8 cellular contexts compared by ENCODE assay signal in the genomic region with DNA sequence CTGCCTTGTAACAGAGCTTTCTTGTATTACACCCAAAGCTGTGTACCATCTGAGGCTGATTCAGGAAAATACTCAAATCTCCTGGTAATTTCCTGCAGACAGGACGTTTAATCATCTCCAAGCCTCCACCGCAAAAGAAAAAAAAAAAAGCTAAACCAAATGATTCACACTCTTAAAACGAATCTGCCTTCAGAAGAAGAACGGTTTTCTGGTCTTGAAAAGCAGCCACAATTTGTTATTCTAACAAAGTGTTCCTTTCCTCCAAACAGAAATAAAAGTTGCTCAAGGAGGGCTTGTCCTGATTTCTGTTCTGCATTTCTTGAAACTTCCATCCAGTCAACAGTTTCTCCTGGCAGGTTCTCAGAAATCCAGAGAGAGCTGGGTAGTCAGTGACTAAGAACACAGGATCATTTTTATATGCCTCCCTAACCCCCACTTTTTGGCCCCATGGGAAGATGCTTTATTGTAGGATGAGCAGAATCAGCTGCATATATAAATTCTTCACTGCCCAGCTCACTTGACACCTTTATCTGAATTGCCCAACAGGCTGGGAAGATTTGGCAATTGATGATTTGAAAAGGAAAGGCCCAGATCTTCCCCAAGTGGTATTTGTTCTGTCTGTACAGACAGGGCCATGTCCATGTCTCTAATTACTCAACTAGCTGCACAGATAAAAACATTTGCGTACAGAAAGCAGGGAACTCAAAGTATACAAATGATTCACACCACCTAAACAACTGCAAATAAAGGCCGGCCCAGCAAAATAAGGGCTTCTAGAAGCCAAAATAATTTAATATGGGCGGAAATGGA. TPM values are rescaled to one million over a fixed set of nuclear protein-coding genes. Genes with fewer than 3 reads are reported as not detected.
DNase-seq lines count a peak whose midpoint lies in the region; ATAC-seq and TF ChIP-seq lines count a peak whose summit lies in the region.

No MANE protein-coding gene starts in this region.

- H3K27me3 ChIP-seq in cardiac muscle cell (no peaks in the 10 kb centered on the region), rectal smooth muscle tissue (ENCODE audit: control insufficient read depth, insufficient read depth, low read length) (no peaks in the 10 kb centered on the region)

- no peak for ATAC-seq in activated CD8-positive, alpha-beta T cell treated with anti-CD3 and anti-CD28 coated beads for 36 hours
- no peak for ATAC-seq in HG03097 (IDR thresholded peaks at IDR 0.05; ENCODE audit: low FRiP score, unreplicated experiment)

- peak overlapping the region; percentile 63 for H3K27ac ChIP-seq in adipose tissue (ENCODE audit: low read depth, low read length)
- no peak overlapping the region for H3K27ac ChIP-seq in cardiac muscle cell
- peak overlapping the region; percentile 94 for H3K27ac ChIP-seq in rectal smooth muscle tissue (ENCODE audit: low read depth, low read length)

- H3K9me3 Mint-ChIP-seq in activated CD8-positive, alpha-beta T cell treated with anti-CD3 and anti-CD28 coated beads for 36 hours, result no peaks in the 10 kb centered on the region

- TF ChIP-seq CTCF in cardiac muscle cell (IDR thresholded peaks at IDR 0.05; ENCODE audit: low read depth, low read length), result no peak
- TF ChIP-seq CTCF in activated CD8-positive, alpha-beta T cell treated with anti-CD3 and anti-CD28 coated beads for 36 hours (IDR thresholded peaks at IDR 0.05), result no peak

- WGBS in adipose tissue, 3 donors, result 19 to 61% (median 20%) methylated on average over 7 of the region's 7 CpGs

- intact Hi-C loops in activated CD8-positive, alpha-beta T cell treated with anti-CD3 and anti-CD28 coated beads for 36 hours (cut with micrococcal nuclease), result no loop called here

- no peaks in the 10 kb centered on the region for H3K36me3 ChIP-seq in cardiac muscle cell
- H3K36me3 ChIP-seq in rectal smooth muscle tissue (ENCODE audit: control insufficient read depth, insufficient read depth, low read length), result no peaks in the 10 kb centered on the region

- H3K4me1 ChIP-seq in cardiac muscle cell (ENCODE audit: low read depth) (peaks cover 34% of the 10 kb centered on the region), rectal smooth muscle tissue (ENCODE audit: control insufficient read depth, insufficient read depth, low read length) (peaks cover 34% of the 10 kb centered on the region)

- H3K36me3 Mint-ChIP-seq in activated CD8-positive, alpha-beta T cell treated with anti-CD3 and anti-CD28 coated beads for 36 hours (ENCODE audit: low read depth), result no peaks in the 10 kb centered on the region

- no peak overlapping the region for H3K9ac ChIP-seq in rectal smooth muscle tissue (ENCODE audit: low read length)

- no peak overlapping the region for H3K27ac Mint-ChIP-seq in activated CD8-positive, alpha-beta T cell treated with anti-CD3 and anti-CD28 coated beads for 36 hours

- DNase-seq in ELR (ENCODE audit: low read depth) (peak; percentile 91), cardiac muscle cell (ENCODE audit: low read depth in 1 of 2, low spot score in 1 of 2) (peak in 1 of 2 donors; percentile 90), activated gamma-delta T cell (lab: John Stamatoyannopoulos, UW) (no peak)
- no peak for DNase-seq in activated effector memory CD4-positive, alpha-beta T cell treated with Interleukin-2 at 50 U/mL for 16 hours
- no peak for DNase-seq in activated CD8-positive, alpha-beta T cell treated with anti-CD3 and anti-CD28 coated beads for 36 hours

- peaks cover 28% of the 10 kb centered on the region for H3K27me3 Mint-ChIP-seq in activated CD8-positive, alpha-beta T cell treated with anti-CD3 and anti-CD28 coated beads for 36 hours

- no peaks in the 10 kb centered on the region for H3K9me3 ChIP-seq in cardiac muscle cell (ENCODE audit: low read depth)

- no peak overlapping the region for H3K4me3 Mint-ChIP-seq in activated CD8-positive, alpha-beta T cell treated with anti-CD3 and anti-CD28 coated beads for 36 hours

- CTCF ChIA-PET in activated CD8-positive, alpha-beta T cell treated with anti-CD3 and anti-CD28 coated beads for 36 hours (lab: Charles Lee), result no interaction called here

- POLR2A ChIA-PET in activated CD8-positive, alpha-beta T cell treated with anti-CD3 and anti-CD28 coated beads for 36 hours (lab: Charles Lee), result no interaction called here

- peak overlapping the region; percentile 84 for H3K4me3 ChIP-seq in cardiac muscle cell
- H3K4me3 ChIP-seq in rectal smooth muscle tissue (ENCODE audit: low read length), result peak overlapping the region; percentile 77

- no peaks in the 10 kb centered on the region for H3K4me1 Mint-ChIP-seq in activated CD8-positive, alpha-beta T cell treated with anti-CD3 and anti-CD28 coated beads for 36 hours (ENCODE audit: low read depth)

RNA-seq across cellular contexts. Expression of gene PRICKLE2, which starts 41.0 kb away (rescaled TPM):
- polyA plus RNA-seq in adipose tissue (10 to 100 TPM in 1 of 3 donors, 1 to 10 TPM in 2; 2.2 to 13.2 (median 9.8) TPM), cardiac muscle cell (3.3 and 4.3 TPM in 2 replicates)
- 11.6 and 11.7 TPM in 2 replicates for total RNA-seq in cardiac muscle cell
- total RNA-seq in activated CD8-positive, alpha-beta T cell treated with anti-CD3 and anti-CD28 coated beads for 36 hours, result not detected

Comparison
In these comparisons a context has a peak if more than half of its experiments do, and no peak if none do; other contexts are left out.
1. RNA of gene PRICKLE2, which starts 41.0 kb away (total RNA-seq): 11.6 to 11.7 TPM in cardiac muscle cell; not detected in activated CD8-positive, alpha-beta T cell treated with anti-CD3 and anti-CD28 coated beads for 36 hours; every median in the first group is over 10 times any median in the second.